In the genomic region with DNA sequence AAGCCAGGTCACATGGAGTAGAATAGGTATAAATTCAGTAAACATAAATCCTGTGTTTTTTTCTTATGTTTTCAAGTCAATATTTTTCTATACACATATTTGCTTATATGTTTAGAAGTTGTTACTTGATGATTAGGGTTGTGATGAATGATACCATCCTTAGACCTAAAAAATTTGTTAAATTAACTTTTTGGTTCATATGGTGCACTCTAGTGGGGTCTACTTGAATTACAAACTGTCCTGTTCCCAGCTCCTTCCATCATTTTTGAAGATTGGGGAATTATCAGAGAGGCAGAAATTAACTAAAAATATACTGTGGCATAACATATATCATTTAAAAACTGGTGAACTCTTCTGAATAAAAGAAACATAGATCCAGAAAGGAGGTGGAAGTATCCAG, we compare ENCODE assay signal across 22 cellular contexts. TPM values are rescaled to one million over a fixed set of nuclear protein-coding genes. Genes with fewer than 3 reads are reported as not detected.
DNase-seq lines count a peak whose midpoint lies in the region; ATAC-seq and TF ChIP-seq lines count a peak whose summit lies in the region.
"Had no signal": no experiment of that assay in that cellular context is flagged by ENCODE, and none has a peak within 500 bp of the region (broad histone marks: within the 10 kb centered on the region; RNA-seq: fewer than 3 reads in every experiment).

No MANE protein-coding gene starts in this region.

- no peaks in the 10 kb centered on the region for H3K9me3 ChIP-seq in OCI-LY1 (ENCODE audit: low read length)
- no peaks in the 10 kb centered on the region for H3K9me3 ChIP-seq in endodermal cell (ENCODE audit: control insufficient read depth, low read length)

- 0 out of 2 replicates have a peak, but pooled peaks have one; percentile 7 for TF ChIP-seq CTCF in 22Rv1 (IDR thresholded peaks at IDR 0.05)
- peak; percentile 17; the same call in 1 of the 2 replicates for TF ChIP-seq CTCF in OCI-LY1 (IDR thresholded peaks at IDR 0.05; ENCODE audit: low read length)
- TF ChIP-seq CTCF in endodermal cell (conservative IDR thresholded peaks at IDR 0.05) = peak; percentile 63

- H3K4me3 ChIP-seq in OCI-LY1 (ENCODE audit: low read depth, low read length, poor library complexity, severe bottlenecking) = no peak overlapping the region
- H3K4me3 ChIP-seq in endodermal cell (ENCODE audit: low read length) = no peak overlapping the region
- H3K4me3 ChIP-seq: GM23248, SK-N-MC had no signal

- H3K4me3 Mint-ChIP-seq in endodermal cell = no peak overlapping the region
- H3K4me3 Mint-ChIP-seq: CD8-positive, alpha-beta memory T cell; T-helper 1 cell treated with Interleukin-12 subunit alpha and Interleukin-12 subunit beta and Interleukin-4 antibody, amounts not matched to agents 30 μg/mL and 1 μg/mL, for 36 hours had no signal

- H3K9me2 ChIP-seq in OCI-LY1 (ENCODE audit: low read depth, low read length) = no peaks in the 10 kb centered on the region

- no peaks in the 10 kb centered on the region for H3K36me3 Mint-ChIP-seq in endodermal cell (ENCODE audit: low read depth)
- H3K36me3 Mint-ChIP-seq: CD8-positive, alpha-beta memory T cell had no signal

- H3K27ac Mint-ChIP-seq in endodermal cell = no peak overlapping the region
- H3K27ac Mint-ChIP-seq: CD8-positive, alpha-beta memory T cell; T-helper 1 cell treated with Interleukin-12 subunit alpha and Interleukin-12 subunit beta and Interleukin-4 antibody, amounts not matched to agents 30 μg/mL and 1 μg/mL, for 36 hours had no signal

- H3K9ac ChIP-seq in OCI-LY1 (ENCODE audit: low read length) (no peak overlapping the region), endodermal cell (ENCODE audit: extremely low read depth, low read length, poor library complexity, severe bottlenecking) (no peak overlapping the region)
- H3K9ac ChIP-seq: GM23248, KMS-11 had no signal

- H3K27me3 ChIP-seq in OCI-LY1 (ENCODE audit: insufficient read depth, low read length) (no peaks in the 10 kb centered on the region), endodermal cell (ENCODE audit: control insufficient read depth, insufficient read depth, low read length, poor library complexity, severe bottlenecking) (no peaks in the 10 kb centered on the region)

- H4K20me1 ChIP-seq in OCI-LY1 (ENCODE audit: insufficient read depth, low read length) = no peaks in the 10 kb centered on the region

- H3K4me1 ChIP-seq in OCI-LY1 (ENCODE audit: insufficient read depth, low read length, severe bottlenecking) = no peaks in the 10 kb centered on the region
- H3K4me1 ChIP-seq in endodermal cell (ENCODE audit: control insufficient read depth, insufficient read depth, low read length) = no peaks in the 10 kb centered on the region

- H3K27ac ChIP-seq in 22Rv1 (no peak overlapping the region), OCI-LY1 (ENCODE audit: low read depth, low read length, poor library complexity, severe bottlenecking) (no peak overlapping the region), endodermal cell (ENCODE audit: low read depth, low read length) (no peak overlapping the region)
- H3K27ac ChIP-seq: GM23248, KMS-11, SK-N-MC had no signal

- H3K27me3 Mint-ChIP-seq in endodermal cell (ENCODE audit: insufficient read depth) = no peaks in the 10 kb centered on the region

- H3F3A ChIP-seq in OCI-LY1 (ENCODE audit: insufficient read depth, low read length) = no peaks in the 10 kb centered on the region

- no peaks in the 10 kb centered on the region for H3K79me2 ChIP-seq in OCI-LY1 (ENCODE audit: insufficient read depth, low read length)

- H2AFZ ChIP-seq in OCI-LY1 (ENCODE audit: low read length) = no peak overlapping the region
- H2AFZ ChIP-seq: GM23248 had no signal

- no peak overlapping the region for H3K4me2 ChIP-seq in OCI-LY1 (ENCODE audit: low read length)
- H3K4me2 ChIP-seq: KMS-11 had no signal

- peaks cover 5% of the 10 kb centered on the region for H3K9me3 Mint-ChIP-seq in endodermal cell

- no peaks in the 10 kb centered on the region for H3K4me1 Mint-ChIP-seq in endodermal cell
- H3K4me1 Mint-ChIP-seq: CD8-positive, alpha-beta memory T cell had no signal

- ATAC-seq in GM18502 (IDR thresholded peaks at IDR 0.05; ENCODE audit: poor library complexity, unreplicated experiment) (no peak), GM18519 (IDR thresholded peaks at IDR 0.05; ENCODE audit: low FRiP score, unreplicated experiment) (no peak)
- ATAC-seq: HepG2 had no signal

- DNase-seq in ELR (ENCODE audit: low read depth) = peak; percentile 5
- no peak for DNase-seq in endodermal cell
- DNase-seq in NK-92 treated with Interleukin-12 subunit alpha and Interleukin-12 subunit beta, amount 100 ng/mL, for 24 hours (lab: John Stamatoyannopoulos, UW) = no peak
- no peak for DNase-seq in HUDEP-2 (lab: John Stamatoyannopoulos, UW; ENCODE audit: unreplicated experiment in 76 of 76)
- DNase-seq: ACHN; CD8-positive, alpha-beta memory T cell; DMS153; GM23248; NCI-H1105 treated with DMSO at 0.1 percent for 48 hours; NCI-H187 treated with DMSO at 0.1 percent for 48 hours; NCI-H2171; NCI-H774 had no signal

- no peaks in the 10 kb centered on the region for H3K36me3 ChIP-seq in OCI-LY1 (ENCODE audit: insufficient read depth, low read length)
- H3K36me3 ChIP-seq in endodermal cell (ENCODE audit: control insufficient read depth, insufficient read depth, low read length) = no peaks in the 10 kb centered on the region

RNA-seq across cellular contexts. Expression of a gene that starts 48.3 kb away (rescaled TPM):
- 1 to 10 TPM in 1 of 2 donors, under 1 TPM in 1; 0.07 to 1.2 TPM for total RNA-seq in endodermal cell
- polyA plus RNA-seq in endodermal cell (2013, experiment 1 of 2) = not detected
- polyA plus RNA-seq in endodermal cell (2013, experiment 2 of 2) = not detected
- total RNA-seq: CD8-positive, alpha-beta memory T cell; GM23248; HepG2; NCI-H460 had no signal
- polyA plus RNA-seq: BJ; CD8-positive, alpha-beta memory T cell; GM23248; HepG2 had no signal

RNA-seq across cellular contexts. Expression of a gene that starts 54.6 kb away (rescaled TPM):
- 10 to 100 TPM; 13.7 to 18.9 TPM for total RNA-seq in endodermal cell
- 12.7 TPM for polyA plus RNA-seq in endodermal cell (2013, experiment 1 of 2)
- 12.8 TPM for polyA plus RNA-seq in endodermal cell (2013, experiment 2 of 2)

Comparison
In these comparisons a context has a peak if more than half of its experiments do, and no peak if none do; other contexts are left out.
1. CTCF ChIP-seq: peak in every context shown above with its lines; median percentile 63 in endodermal cell; 17 in OCI-LY1; 7 in 22Rv1.